Comparison of ENCODE assay signal across 1 cellular context in the genomic region with DNA sequence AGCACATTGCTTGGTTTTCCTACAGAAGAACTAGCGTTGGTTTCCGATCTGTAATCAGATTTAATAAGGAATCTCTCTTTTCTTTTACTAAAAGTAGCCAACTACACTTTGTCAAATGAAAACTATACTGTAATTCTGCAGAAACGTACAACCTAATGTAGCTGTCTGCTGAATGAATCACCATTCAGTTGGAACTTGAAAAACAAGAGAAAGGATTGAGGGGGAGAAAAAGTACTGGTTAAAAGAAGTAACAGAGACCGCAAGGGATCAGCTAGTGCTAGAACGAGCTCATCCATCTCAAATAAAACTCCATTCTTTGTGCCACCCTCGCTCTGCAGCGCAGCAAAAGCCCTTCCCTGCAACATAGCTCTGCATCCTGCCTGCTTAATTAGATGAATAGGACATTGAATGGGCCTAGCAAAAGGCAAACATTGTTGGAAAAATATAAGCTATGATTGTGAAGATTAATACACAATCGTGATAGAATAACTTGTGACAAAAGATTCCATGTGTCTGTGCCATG.
TF ChIP-seq lines count a peak whose summit lies in the region.

No MANE protein-coding gene starts in this region.

TF ChIP-seq in SK-N-SH, 30 proteins besides CTCF, POLR2A, EP300 and RAD21:
- TF ChIP-seq, protein P1, sequence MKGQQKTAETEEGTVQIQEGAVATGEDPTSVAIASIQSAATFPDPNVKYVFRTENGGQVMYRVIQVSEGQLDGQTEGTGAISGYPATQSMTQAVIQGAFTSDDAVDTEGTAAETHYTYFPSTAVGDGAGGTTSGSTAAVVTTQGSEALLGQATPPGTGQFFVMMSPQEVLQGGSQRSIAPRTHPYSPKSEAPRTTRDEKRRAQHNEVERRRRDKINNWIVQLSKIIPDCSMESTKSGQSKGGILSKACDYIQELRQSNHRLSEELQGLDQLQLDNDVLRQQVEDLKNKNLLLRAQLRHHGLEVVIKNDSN (IDR thresholded peaks at IDR 0.05; ENCODE audit: borderline replicate concordance, low read depth): no peak
- TF ChIP-seq JUND (IDR thresholded peaks at IDR 0.05): peak; percentile 53; the same call in 1 of the 2 replicates
- TF ChIP-seq FOSL2 (IDR thresholded peaks at IDR 0.05; ENCODE audit: borderline replicate concordance, low read depth): peak; percentile 48; the same call in 1 of the 2 replicates
